Comparison of ENCODE assay signal across 11 cellular contexts in the genomic region with DNA sequence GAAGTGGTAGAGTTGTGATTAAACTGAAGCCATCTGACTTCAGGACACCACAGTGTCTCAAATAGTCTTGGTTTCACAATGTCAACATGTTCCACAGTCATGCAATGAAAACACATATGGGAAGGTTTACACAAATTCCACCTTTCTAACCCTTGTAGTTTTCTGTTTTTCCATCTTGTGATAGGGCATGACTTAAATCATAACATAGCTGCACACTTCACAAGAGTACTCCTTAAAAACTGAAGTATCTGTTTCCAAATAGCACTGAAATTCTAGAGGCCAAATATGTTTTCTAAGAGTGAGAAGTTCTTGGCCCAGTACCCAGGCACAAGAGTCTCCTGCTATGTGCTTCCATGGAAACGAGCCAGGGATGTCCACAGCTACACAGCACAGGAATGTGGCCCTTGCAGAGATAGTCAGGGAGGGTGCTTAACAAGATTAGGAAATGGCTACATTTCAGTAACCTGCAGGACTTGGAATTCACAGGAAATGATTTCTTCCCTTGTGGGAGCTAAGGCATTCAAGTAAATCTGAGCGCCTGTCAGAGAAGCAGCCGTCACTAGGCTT.
A peak's percentile ranks its signal among the peaks of the same experiment; 100 is the strongest.
DNase-seq lines count a peak whose midpoint lies in the region; ATAC-seq, FAIRE-seq and TF ChIP-seq lines count a peak whose summit lies in the region.
"Had no signal": no experiment of that assay in that cellular context is flagged by ENCODE, and none has a peak within 500 bp of the region (broad histone marks: within the 10 kb centered on the region; RNA-seq: fewer than 3 reads in every experiment).

No MANE protein-coding gene starts in this region.

- no peak for FAIRE-seq in urothelium cell line (lab: Jason Lieb, UNC)

- H3K4me3 Mint-ChIP-seq in activated T-helper 17 cell treated with anti-CD3 and anti-CD28 coated beads, Interleukin-2, amount 50 U/mL, for 72 hours = no peak overlapping the region

- no peak overlapping the region for H3K4me3 ChIP-seq in lower lobe of right lung

- no peaks in the 10 kb centered on the region for H3K9me3 ChIP-seq in lower lobe of right lung

- H3K4me1 Mint-ChIP-seq in activated T-helper 17 cell treated with anti-CD3 and anti-CD28 coated beads, Interleukin-2, amount 50 U/mL, for 72 hours = no peaks in the 10 kb centered on the region

- no peaks in the 10 kb centered on the region for H3K36me3 Mint-ChIP-seq in activated T-helper 17 cell treated with anti-CD3 and anti-CD28 coated beads, Interleukin-2, amount 50 U/mL, for 72 hours (ENCODE audit: low read depth)

- peaks cover 4% of the 10 kb centered on the region for H3K9me3 Mint-ChIP-seq in activated T-helper 17 cell treated with anti-CD3 and anti-CD28 coated beads, Interleukin-2, amount 50 U/mL, for 72 hours

- H3K27ac ChIP-seq in lower lobe of right lung = peak overlapping the region; percentile 52
- H3K27ac ChIP-seq: 22Rv1 had no signal

- ATAC-seq in lower lobe of right lung (peak; percentile 96), GM21360 (IDR thresholded peaks at IDR 0.05; ENCODE audit: unreplicated experiment) (no peak)
- ATAC-seq in activated T-helper 17 cell treated with anti-CD3 and anti-CD28 coated beads, Interleukin-2, amount 50 U/mL, for 72 hours (replicated peaks) = no peak

- H3K27ac Mint-ChIP-seq in activated T-helper 17 cell treated with anti-CD3 and anti-CD28 coated beads, Interleukin-2, amount 50 U/mL, for 72 hours = no peak overlapping the region

- H3K27me3 ChIP-seq in lower lobe of right lung (ENCODE audit: low read depth) = no peaks in the 10 kb centered on the region

- intact Hi-C loops in lower lobe of right lung (cut with DNase I) = no loop called here

- no peak for TF ChIP-seq CTCF in lower lobe of right lung (IDR thresholded peaks at IDR 0.05)

- H3K4me1 ChIP-seq in lower lobe of right lung = peaks cover 7% of the 10 kb centered on the region

- H3K36me3 ChIP-seq in lower lobe of right lung = no peaks in the 10 kb centered on the region

- DNase-seq in DMS 273 (lab: John Stamatoyannopoulos, UW; ENCODE audit: unreplicated experiment) = peak; percentile 1
- no peak for DNase-seq in DMS 273 treated with DMSO at 0.1 percent for 48 hours (lab: John Stamatoyannopoulos, UW)
- peak; percentile 67 for DNase-seq in ecto neural progenitor cell (ENCODE audit: low spot score)
- peak; percentile 63 for DNase-seq in lower lobe of right lung
- peak; percentile 11 for DNase-seq in urothelium cell line (ENCODE audit: low spot score)
- no peak for DNase-seq in middle frontal gyrus (ENCODE audit: extremely low spot score, low spot score)
- DNase-seq: activated CD4-positive, alpha-beta T cell treated with anti-CD3 and anti-CD28 coated beads for 4 hours; foreskin melanocyte had no signal

- peaks cover 3% of the 10 kb centered on the region for H3K27me3 Mint-ChIP-seq in activated T-helper 17 cell treated with anti-CD3 and anti-CD28 coated beads, Interleukin-2, amount 50 U/mL, for 72 hours

Comparison
In these comparisons a context has a peak if more than half of its experiments do, and no peak if none do; other contexts are left out.
1. DNase-seq: peak in DMS 273 (single experiment), ecto neural progenitor cell (single experiment), lower lobe of right lung (single experiment) and urothelium cell line (single experiment); none in DMS 273 treated with DMSO at 0.1 percent for 48 hours (single experiment) and middle frontal gyrus (single experiment).
2. ATAC-seq: peak in lower lobe of right lung (2 of 2); none in activated T-helper 17 cell treated with anti-CD3 and anti-CD28 coated beads, Interleukin-2, amount 50 U/mL, for 72 hours (single experiment) and GM21360 (single experiment).